ENCODE assay signal across 8 cellular contexts in genomic region chr21:38661296-38662223, GRCh38.
A peak's percentile ranks its signal among the peaks of the same experiment; 100 is the strongest.
DNase-seq lines count a peak whose midpoint lies in the region; ATAC-seq and TF ChIP-seq lines count a peak whose summit lies in the region.

No MANE protein-coding gene starts in this region.

- no peaks in the 10 kb centered on the region for H3K9me3 Mint-ChIP-seq in activated CD8-positive, alpha-beta T cell treated with anti-CD3 and anti-CD28 coated beads, Interleukin-2, amount 10 ng/mL, durations not matched to agents 7 days and 5 days (ENCODE audit: insufficient read depth)

- peaks cover 0 to 17% (median 9%) of the 10 kb centered on the region in 9 donors for H3K4me1 ChIP-seq in heart right ventricle

- POLR2A ChIA-PET in activated CD8-positive, alpha-beta T cell treated with anti-CD3 and anti-CD28 coated beads, Interleukin-2, amount 10 ng/mL, durations not matched to agents 7 days and 5 days (lab: Charles Lee): no interaction called here

- TF ChIP-seq CTCF in heart right ventricle (IDR thresholded peaks at IDR 0.05) (no peak), retinal pigment epithelial cell (conservative IDR thresholded peaks at IDR 0.05; ENCODE audit: low read depth, low read length) (no peak)

- whole genome bisulfite sequencing in heart right ventricle, 2 donors: 4 to 5% methylated on average over 57 of the region's 57 CpGs

- H3K36me3 ChIP-seq in heart right ventricle: no peaks in the 10 kb centered on the region

- peak overlapping the region in 4 of 10 donors; percentile 15 to 41 (median 28) for H3K27ac ChIP-seq in heart right ventricle

- CTCF ChIA-PET in activated CD8-positive, alpha-beta T cell treated with anti-CD3 and anti-CD28 coated beads, Interleukin-2, amount 10 ng/mL, durations not matched to agents 7 days and 5 days (lab: Charles Lee): interaction anchor here (0.6 to 1.0 kb wide), 2 partner anchors 8 to 54 kb away, joined by 3 read pairs; no protein-coding TSS in a partner anchor

- peaks cover 12 to 95% (median 49%) of the 10 kb centered on the region in 7 donors for H3K27me3 ChIP-seq in heart right ventricle

- DNase-seq in NCI-H82 (lab: John Stamatoyannopoulos, UW) (peak; percentile 20), NCI-H82 treated with DMSO at 0.1 percent for 48 hours (lab: John Stamatoyannopoulos, UW; ENCODE audit: unreplicated experiment) (no peak), heart right ventricle (peak; percentile 14 to 38), retinal pigment epithelial cell (ENCODE audit: low read depth) (no peak), GF-D8 (lab: John Stamatoyannopoulos, UW) (no peak), G401 (ENCODE audit: low spot score) (no peak)
- no peak for DNase-seq in activated CD8-positive, alpha-beta T cell treated with anti-CD3 and anti-CD28 coated beads, Interleukin-2, amount 10 ng/mL, durations not matched to agents 7 days and 5 days

- ATAC-seq in activated CD8-positive, alpha-beta T cell treated with anti-CD3 and anti-CD28 coated beads, Interleukin-2, amount 10 ng/mL, durations not matched to agents 7 days and 5 days: peak; percentile 63
- ATAC-seq in heart right ventricle (peak in 7 of 8 donors; percentile 38 to 83 (median 75)), HG02840 (IDR thresholded peaks at IDR 0.05; ENCODE audit: low FRiP score, unreplicated experiment) (no peak)

- in situ Hi-C loops in G401 (cut with HindIII; ENCODE audit: low sequenced_read_pairs): no loop called here

- H3K4me1 Mint-ChIP-seq in activated CD8-positive, alpha-beta T cell treated with anti-CD3 and anti-CD28 coated beads, Interleukin-2, amount 10 ng/mL, durations not matched to agents 7 days and 5 days (ENCODE audit: low read depth): peaks cover 11% of the 10 kb centered on the region

- no peaks in the 10 kb centered on the region for H3K9me3 ChIP-seq in heart right ventricle

- H3K27me3 Mint-ChIP-seq in activated CD8-positive, alpha-beta T cell treated with anti-CD3 and anti-CD28 coated beads, Interleukin-2, amount 10 ng/mL, durations not matched to agents 7 days and 5 days (ENCODE audit: low read depth): peaks cover 54% of the 10 kb centered on the region

- H3K4me3 Mint-ChIP-seq in activated CD8-positive, alpha-beta T cell treated with anti-CD3 and anti-CD28 coated beads, Interleukin-2, amount 10 ng/mL, durations not matched to agents 7 days and 5 days: peak overlapping the region; percentile 55

- H3K4me3 ChIP-seq in heart right ventricle (peak overlapping the region; percentile 44 to 64 (median 57)), retinal pigment epithelial cell (ENCODE audit: low read length) (peak overlapping the region; percentile 26)

- no peak overlapping the region for H3K27ac Mint-ChIP-seq in activated CD8-positive, alpha-beta T cell treated with anti-CD3 and anti-CD28 coated beads, Interleukin-2, amount 10 ng/mL, durations not matched to agents 7 days and 5 days

- no peaks in the 10 kb centered on the region for H3K36me3 Mint-ChIP-seq in activated CD8-positive, alpha-beta T cell treated with anti-CD3 and anti-CD28 coated beads, Interleukin-2, amount 10 ng/mL, durations not matched to agents 7 days and 5 days (ENCODE audit: low read depth)

- intact Hi-C loops in heart right ventricle (cut with DNase I): no loop called here

Comparison
In these comparisons a context has a peak if more than half of its experiments do, and no peak if none do; other contexts are left out.
1. DNase-seq: peak in NCI-H82 (single experiment) and heart right ventricle (2 of 2); none in NCI-H82 treated with DMSO at 0.1 percent for 48 hours (single experiment), activated CD8-positive, alpha-beta T cell treated with anti-CD3 and anti-CD28 coated beads, Interleukin-2, amount 10 ng/mL, durations not matched to agents 7 days and 5 days (single experiment), retinal pigment epithelial cell (single experiment), GF-D8 (single experiment) and G401 (single experiment).